8 cellular contexts compared by ENCODE assay signal in the genomic region with DNA sequence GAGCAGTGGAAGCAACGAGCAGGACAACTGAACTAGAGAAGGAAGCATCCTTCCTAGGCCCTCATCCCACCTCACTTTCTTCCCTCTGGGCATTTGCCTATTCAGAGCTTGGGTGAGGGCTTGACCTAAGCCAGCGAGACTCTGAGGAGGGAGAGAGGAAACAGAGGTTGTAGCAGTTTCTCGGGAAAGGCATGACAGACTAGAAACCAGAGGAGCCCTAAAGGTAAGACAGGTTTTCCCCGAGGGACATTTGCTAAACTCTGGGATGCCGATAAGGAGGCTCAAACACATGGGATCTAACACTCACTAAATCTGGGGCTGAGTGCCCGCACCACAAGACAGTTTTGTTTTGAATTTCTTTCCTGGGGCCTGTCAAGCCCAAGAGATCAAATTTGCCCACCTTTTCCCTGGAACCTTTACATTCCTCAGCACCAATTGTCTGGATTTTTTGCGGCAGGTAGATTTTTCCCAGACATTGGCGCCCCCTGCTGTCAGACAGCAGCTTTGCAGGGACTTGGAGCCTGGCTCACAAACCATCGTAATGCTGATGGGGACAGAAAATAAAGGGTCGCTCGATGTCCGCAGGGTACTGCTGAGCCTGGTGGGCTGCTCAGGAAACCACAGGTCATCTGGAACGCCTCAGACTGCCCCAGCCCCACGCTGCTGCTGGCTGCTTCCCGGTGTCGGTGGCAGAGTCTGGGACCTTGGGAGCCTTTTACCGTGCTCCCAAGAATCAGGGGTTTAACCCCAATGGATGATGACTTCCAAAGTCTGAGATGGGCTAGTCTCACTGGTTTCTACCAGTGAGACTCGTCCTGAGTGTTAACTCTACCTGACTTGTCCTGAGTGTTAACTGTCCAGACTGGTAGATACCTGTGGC. TPM values are rescaled to one million over a fixed set of nuclear protein-coding genes. Genes with fewer than 3 reads are reported as not detected.
DNase-seq lines count a peak whose midpoint lies in the region; ATAC-seq and TF ChIP-seq lines count a peak whose summit lies in the region.

No MANE protein-coding gene starts in this region.

- no peaks in the 10 kb centered on the region for H3K9me3 ChIP-seq in ES-I3 (ENCODE audit: control insufficient read depth, insufficient read depth, low read length)

- peaks cover 4% of the 10 kb centered on the region; the same call in 1 of the 2 replicates for H3K4me1 ChIP-seq in ES-I3 (ENCODE audit: insufficient read depth, low read length)

- intact Hi-C loops in posterior cingulate gyrus (cut with DNase I), result loop anchor here (2.0 kb wide), 1 partner anchor 134 kb away; no protein-coding TSS in a partner anchor

- peak; percentile 88 for TF ChIP-seq CTCF in fibroblast of the aortic adventitia (IDR thresholded peaks at IDR 0.05; ENCODE audit: insufficient read depth, low read length)

- peak overlapping the region; percentile 20; the same call in 1 of the 2 replicates for H3K9ac ChIP-seq in ES-I3 (ENCODE audit: low read depth, low read length)

- H3K36me3 ChIP-seq in ES-I3 (ENCODE audit: insufficient read depth, low read length), result no peaks in the 10 kb centered on the region

- no peak overlapping the region for H3K4me3 ChIP-seq in fibroblast of the aortic adventitia (ENCODE audit: low read depth, low read length)

- ATAC-seq in HG03280 (IDR thresholded peaks at IDR 0.05; ENCODE audit: unreplicated experiment) (no peak), HG02763 (IDR thresholded peaks at IDR 0.05; ENCODE audit: unreplicated experiment) (no peak), GM18519 (IDR thresholded peaks at IDR 0.05; ENCODE audit: low FRiP score, unreplicated experiment) (no peak)

- peak; percentile 39 for DNase-seq in NAMALWA (ENCODE audit: low spot score)
- peak; percentile 55 for DNase-seq in activated CD8-positive, alpha-beta memory T cell treated with anti-CD3 and anti-CD28 coated beads, Interleukin-2, amount 50 U/mL, for 4 hours
- DNase-seq in fibroblast of the aortic adventitia (ENCODE audit: low read depth), result peak; percentile 21
- peak in 6 of 10 donors; percentile 31 to 90 (median 56) for DNase-seq in posterior cingulate gyrus

RNA-seq across cellular contexts. Expression of a gene that starts 23.4 kb away (rescaled TPM):
- total RNA-seq in fibroblast of the aortic adventitia (ENCODE audit: low replicate concordance), result 0.18 and 2.5 TPM in 2 replicates
